Comparison of ENCODE assay signal across 15 cellular contexts in the genomic region with DNA sequence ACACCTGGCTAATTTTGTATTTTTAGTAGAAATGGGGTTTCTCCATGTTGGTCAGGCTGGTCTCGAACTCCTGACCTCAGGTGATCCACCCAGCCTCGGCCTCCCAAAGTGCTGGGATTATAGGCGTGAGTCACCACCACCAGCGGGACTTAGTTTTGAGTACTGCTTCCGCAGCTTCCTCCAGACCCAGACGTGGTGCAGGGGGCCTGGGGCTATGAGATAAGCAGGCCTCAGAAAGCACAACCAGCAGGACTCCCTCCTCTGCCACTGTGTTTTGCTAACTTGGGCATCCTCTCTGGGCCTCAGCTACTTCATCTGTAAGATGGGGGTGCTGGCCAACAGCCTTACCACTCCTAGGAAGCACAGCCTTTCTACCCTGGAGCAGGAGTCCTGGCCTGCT. TPM values are rescaled to one million over a fixed set of nuclear protein-coding genes. Genes with fewer than 3 reads are reported as not detected.
"Had no signal": no experiment of that assay in that cellular context is flagged by ENCODE, and none has a peak within 500 bp of the region (broad histone marks: within the 10 kb centered on the region; RNA-seq: fewer than 3 reads in every experiment).

No MANE protein-coding gene starts in this region.

- H3K36me3 Mint-ChIP-seq: activated CD4-positive, alpha-beta memory T cell treated with anti-CD3 and anti-CD28 coated beads for 36 hours; activated naive CD4-positive, alpha-beta T cell treated with anti-CD3 and anti-CD28 coated beads, Interleukin-2, amount 50 U/mL, for 24 hours; natural killer cell treated with Interleukin-12 subunit alpha and Interleukin-12 subunit beta and Interleukin-15 and Interleukin-18, amount 100 ng/mL, for 72 hours had no signal

- H3K4me1 ChIP-seq: adrenal gland, transverse colon had no signal

- H3K4me3 Mint-ChIP-seq: activated CD4-positive, alpha-beta memory T cell treated with anti-CD3 and anti-CD28 coated beads for 36 hours; activated naive CD4-positive, alpha-beta T cell treated with anti-CD3 and anti-CD28 coated beads, Interleukin-2, amount 50 U/mL, for 24 hours; activated T-cell treated with anti-CD3 and anti-CD28 coated beads, Interleukin-2, amount 50 U/mL, for 24 hours; natural killer cell treated with Interleukin-12 subunit alpha and Interleukin-12 subunit beta and Interleukin-15 and Interleukin-18, amount 100 ng/mL, for 72 hours had no signal

- H3K4me3 ChIP-seq: adrenal gland, cardiac muscle cell, transverse colon had no signal

- H3K27ac Mint-ChIP-seq: activated CD4-positive, alpha-beta memory T cell treated with anti-CD3 and anti-CD28 coated beads for 36 hours; activated naive CD4-positive, alpha-beta T cell treated with anti-CD3 and anti-CD28 coated beads, Interleukin-2, amount 50 U/mL, for 24 hours; activated T-cell treated with anti-CD3 and anti-CD28 coated beads, Interleukin-2, amount 50 U/mL, for 24 hours; natural killer cell treated with Interleukin-12 subunit alpha and Interleukin-12 subunit beta and Interleukin-15 and Interleukin-18, amount 100 ng/mL, for 72 hours had no signal

- H3K4me1 Mint-ChIP-seq: activated naive CD4-positive, alpha-beta T cell treated with anti-CD3 and anti-CD28 coated beads, Interleukin-2, amount 50 U/mL, for 24 hours had no signal

- ATAC-seq: left ventricle myocardium superior; natural killer cell treated with Interleukin-12 subunit alpha and Interleukin-12 subunit beta and Interleukin-15 and Interleukin-18, amount 100 ng/mL, for 72 hours had no signal

- H3K27me3 Mint-ChIP-seq: activated CD4-positive, alpha-beta memory T cell treated with anti-CD3 and anti-CD28 coated beads for 36 hours; activated naive CD4-positive, alpha-beta T cell treated with anti-CD3 and anti-CD28 coated beads, Interleukin-2, amount 50 U/mL, for 24 hours had no signal

- H3K27me3 ChIP-seq: adrenal gland, cardiac muscle cell, transverse colon had no signal

- H3K9me3 Mint-ChIP-seq: activated CD4-positive, alpha-beta memory T cell treated with anti-CD3 and anti-CD28 coated beads for 36 hours; activated naive CD4-positive, alpha-beta T cell treated with anti-CD3 and anti-CD28 coated beads, Interleukin-2, amount 50 U/mL, for 24 hours; activated T-cell treated with anti-CD3 and anti-CD28 coated beads, Interleukin-2, amount 50 U/mL, for 24 hours; natural killer cell treated with Interleukin-12 subunit alpha and Interleukin-12 subunit beta and Interleukin-15 and Interleukin-18, amount 100 ng/mL, for 72 hours had no signal

- H3K27ac ChIP-seq: adrenal gland, cardiac muscle cell, transverse colon, VCaP had no signal

- H3K9me3 ChIP-seq: adrenal gland, transverse colon had no signal

- H3K36me3 ChIP-seq: adrenal gland, cardiac muscle cell, transverse colon had no signal

- DNase-seq: activated CD4-positive, alpha-beta memory T cell treated with anti-CD3 and anti-CD28 coated beads for 36 hours; activated effector memory CD4-positive, alpha-beta T cell treated with Interleukin-2 at 50 U/mL for 16 hours; activated T-cell treated with anti-CD3 and anti-CD28 coated beads, Interleukin-2, amount 50 U/mL, for 24 hours; adrenal gland; left ventricle myocardium superior; nucleus accumbens; retina; stimulated activated CD4-positive, alpha-beta T cell treated with anti-CD3 and anti-CD28 coated beads, Interleukin-4, amount 100 ng/mL, for 24 hours; stimulated activated naive CD4-positive, alpha-beta T cell treated with Interleukin-2 at 50 U/mL for 16 hours; substantia nigra; transverse colon had no signal

RNA-seq across cellular contexts. Expression of a gene that starts 37.8 kb away (rescaled TPM):
- total RNA-seq: left ventricle myocardium superior had no signal
